19 cellular contexts compared by ENCODE assay signal in genomic region chr2:229728360-229728759, GRCh38. TPM values are rescaled to one million over a fixed set of nuclear protein-coding genes. Genes with fewer than 3 reads are reported as not detected.
"Had no signal": no experiment of that assay in that cellular context is flagged by ENCODE, and none has a peak within 500 bp of the region (broad histone marks: within the 10 kb centered on the region; RNA-seq: fewer than 3 reads in every experiment).

No MANE protein-coding gene starts in this region.

- H3K27ac Mint-ChIP-seq: activated CD4-positive, alpha-beta memory T cell treated with anti-CD3 and anti-CD28 coated beads for 36 hours; activated CD8-positive, alpha-beta memory T cell treated with anti-CD3 and anti-CD28 coated beads, Interleukin-2, amount 10 ng/mL, durations not matched to agents 7 days and 5 days; activated naive CD4-positive, alpha-beta T cell treated with anti-CD3 and anti-CD28 coated beads for 36 hours; activated naive CD8-positive, alpha-beta T cell treated with anti-CD3 and anti-CD28 coated beads, Interleukin-2, amount 50 U/mL, for 24 hours; activated T-helper 2 cell treated with anti-CD3 and anti-CD28 coated beads, Interferon-gamma antibody, Interleukin-2, Interleukin-4, amounts not matched to agents 10 μg/mL and 5 μg/mL and 100 μg/mL, durations not matched to agents 14 hours and 24 hours and 36 hours; natural killer cell treated with Interleukin-12 subunit alpha and Interleukin-12 subunit beta and Interleukin-15 and Interleukin-18, amount 100 ng/mL, for 72 hours had no signal

- H3K4me1 ChIP-seq: esophagus muscularis mucosa, transverse colon, vagina had no signal

- DNase-seq: activated CD4-positive, alpha-beta memory T cell treated with anti-CD3 and anti-CD28 coated beads for 36 hours; activated CD4-positive, alpha-beta T cell treated with anti-CD3 and anti-CD28 coated beads for 1 hour; activated CD8-positive, alpha-beta memory T cell treated with anti-CD3 and anti-CD28 coated beads, Interleukin-2, amount 10 ng/mL, durations not matched to agents 7 days and 5 days; activated naive CD4-positive, alpha-beta T cell treated with anti-CD3 and anti-CD28 coated beads for 36 hours; activated naive CD8-positive, alpha-beta T cell treated with anti-CD3 and anti-CD28 coated beads, Interleukin-2, amount 50 U/mL, for 24 hours; activated T-cell treated with anti-CD3 and anti-CD28 coated beads, Interleukin-2, amount 50 U/mL, for 1 hour; caudate nucleus; foreskin melanocyte; head of caudate nucleus; nucleus accumbens; stimulated activated naive CD8-positive, alpha-beta T cell treated with anti-CD3 and anti-CD28 coated beads, Interleukin-15, Interleukin-2, amounts not matched to agents 100 U/mL and 50 U/mL, for 24 hours; T1000; transverse colon had no signal

- H3K4me3 ChIP-seq: esophagus muscularis mucosa, skin epidermis, transverse colon, vagina had no signal

- H3K4me3 Mint-ChIP-seq: activated CD4-positive, alpha-beta memory T cell treated with anti-CD3 and anti-CD28 coated beads for 36 hours; activated CD8-positive, alpha-beta memory T cell treated with anti-CD3 and anti-CD28 coated beads, Interleukin-2, amount 10 ng/mL, durations not matched to agents 7 days and 5 days; activated naive CD4-positive, alpha-beta T cell treated with anti-CD3 and anti-CD28 coated beads for 36 hours; activated naive CD8-positive, alpha-beta T cell treated with anti-CD3 and anti-CD28 coated beads, Interleukin-2, amount 50 U/mL, for 24 hours; natural killer cell treated with Interleukin-12 subunit alpha and Interleukin-12 subunit beta and Interleukin-15 and Interleukin-18, amount 100 ng/mL, for 72 hours had no signal

- H3K36me3 ChIP-seq: esophagus muscularis mucosa, transverse colon, vagina had no signal

- H3K9me3 Mint-ChIP-seq: activated CD4-positive, alpha-beta memory T cell treated with anti-CD3 and anti-CD28 coated beads for 36 hours; activated naive CD4-positive, alpha-beta T cell treated with anti-CD3 and anti-CD28 coated beads for 36 hours; activated naive CD8-positive, alpha-beta T cell treated with anti-CD3 and anti-CD28 coated beads, Interleukin-2, amount 50 U/mL, for 24 hours; activated T-helper 2 cell treated with anti-CD3 and anti-CD28 coated beads, Interferon-gamma antibody, Interleukin-2, Interleukin-4, amounts not matched to agents 10 μg/mL and 5 μg/mL and 100 μg/mL, durations not matched to agents 14 hours and 24 hours and 36 hours; natural killer cell treated with Interleukin-12 subunit alpha and Interleukin-12 subunit beta and Interleukin-15 and Interleukin-18, amount 100 ng/mL, for 72 hours had no signal

- H3K9me3 ChIP-seq: esophagus muscularis mucosa, transverse colon, vagina had no signal

- ATAC-seq: activated CD8-positive, alpha-beta memory T cell treated with anti-CD3 and anti-CD28 coated beads, Interleukin-2, amount 10 ng/mL, durations not matched to agents 7 days and 5 days; activated naive CD8-positive, alpha-beta T cell treated with anti-CD3 and anti-CD28 coated beads, Interleukin-2, amount 50 U/mL, for 24 hours; natural killer cell treated with Interleukin-12 subunit alpha and Interleukin-12 subunit beta and Interleukin-15 and Interleukin-18, amount 100 ng/mL, for 72 hours; stimulated activated naive CD8-positive, alpha-beta T cell treated with anti-CD3 and anti-CD28 coated beads, Interleukin-15, Interleukin-2, amounts not matched to agents 100 U/mL and 50 U/mL, for 24 hours had no signal

- H3K36me3 Mint-ChIP-seq: activated CD4-positive, alpha-beta memory T cell treated with anti-CD3 and anti-CD28 coated beads for 36 hours; activated CD8-positive, alpha-beta memory T cell treated with anti-CD3 and anti-CD28 coated beads, Interleukin-2, amount 10 ng/mL, durations not matched to agents 7 days and 5 days; natural killer cell treated with Interleukin-12 subunit alpha and Interleukin-12 subunit beta and Interleukin-15 and Interleukin-18, amount 100 ng/mL, for 72 hours had no signal

- H3K4me1 Mint-ChIP-seq: activated naive CD8-positive, alpha-beta T cell treated with anti-CD3 and anti-CD28 coated beads, Interleukin-2, amount 50 U/mL, for 24 hours had no signal

- H3K27ac ChIP-seq: esophagus muscularis mucosa, skin epidermis, transverse colon, vagina, VCaP had no signal

- H3K27me3 ChIP-seq: transverse colon, vagina had no signal

RNA-seq across cellular contexts. Expression of gene DNER, which starts 14.0 kb away (rescaled TPM):
- total RNA-seq: activated CD4-positive, alpha-beta memory T cell treated with anti-CD3 and anti-CD28 coated beads for 36 hours; activated CD8-positive, alpha-beta memory T cell treated with anti-CD3 and anti-CD28 coated beads, Interleukin-2, amount 10 ng/mL, durations not matched to agents 7 days and 5 days; activated naive CD4-positive, alpha-beta T cell treated with anti-CD3 and anti-CD28 coated beads for 36 hours; activated T-helper 2 cell treated with anti-CD3 and anti-CD28 coated beads, Interferon-gamma antibody, Interleukin-2, Interleukin-4, amounts not matched to agents 10 μg/mL and 5 μg/mL and 100 μg/mL, durations not matched to agents 14 hours and 24 hours and 36 hours had no signal
